Comparison of ENCODE assay signal across 24 cellular contexts in the genomic region with DNA sequence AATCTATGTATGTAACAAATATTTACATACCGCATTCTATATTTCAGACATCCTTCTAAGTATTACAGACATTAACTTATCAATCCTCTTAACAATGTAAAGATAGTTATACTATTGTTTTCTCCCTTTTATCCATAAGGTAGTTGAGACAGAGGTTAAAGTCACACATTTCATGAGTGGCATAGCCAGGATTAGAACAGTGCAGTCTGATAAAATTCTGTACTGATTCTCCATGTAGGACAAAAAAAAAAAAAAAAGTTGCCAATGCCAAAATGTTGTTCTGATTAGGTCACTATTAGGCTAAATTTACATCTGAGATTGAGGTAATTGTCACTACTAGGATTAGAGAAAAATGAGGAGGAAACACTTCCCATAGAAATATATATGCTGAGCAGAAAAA.
"Had no signal": no experiment of that assay in that cellular context is flagged by ENCODE, and none has a peak within 500 bp of the region (broad histone marks: within the 10 kb centered on the region; RNA-seq: fewer than 3 reads in every experiment).

No MANE protein-coding gene starts in this region.

- H3K4me3 ChIP-seq: neural progenitor cell, ovary, psoas muscle, right lobe of liver, sigmoid colon, stomach, thoracic aorta, thyroid gland, tibial nerve, upper lobe of left lung, vagina had no signal

- H3K27ac ChIP-seq: neural progenitor cell, ovary, parathyroid adenoma, psoas muscle, right lobe of liver, sigmoid colon, stomach, thoracic aorta, thyroid gland, tibial nerve, upper lobe of left lung, vagina had no signal

- H3K4me1 ChIP-seq: neural progenitor cell, parathyroid adenoma, psoas muscle, right lobe of liver, sigmoid colon, stomach, thyroid gland, tibial nerve, upper lobe of left lung, vagina had no signal

- DNase-seq: natural killer cell; occipital lobe; ovary; posterior cingulate gyrus; psoas muscle; right lobe of liver; sigmoid colon; small intestine; stimulated activated CD4-positive, alpha-beta T cell treated with anti-CD3 and anti-CD28 coated beads, Interleukin-15, amount 100 ng/mL, for 24 hours; stimulated activated CD4-positive, alpha-beta T cell treated with anti-CD3 and anti-CD28 coated beads, Interleukin-2, amount 100 ng/mL, for 24 hours; stimulated activated CD4-positive, alpha-beta T cell treated with anti-CD3 and anti-CD28 coated beads, Interleukin-2, amount 100 ng/mL, for 48 hours; stimulated activated CD4-positive, alpha-beta T cell treated with anti-CD3 and anti-CD28 coated beads, Interleukin-4, amount 100 ng/mL, for 24 hours; stimulated activated naive B cell treated with anti-CD40 and anti-IgM and Interleukin-4, amounts not matched to agents 10 μg/mL and 1 μg/mL and 100 μg/mL, for 72 hours; stimulated activated naive CD4-positive, alpha-beta T cell treated with Interleukin-2 at 50 U/mL for 16 hours; stomach; thyroid gland; trophoblast cell; upper lobe of left lung had no signal

- H3K27me3 ChIP-seq: neural progenitor cell, ovary, right lobe of liver, sigmoid colon, stomach, thyroid gland, tibial nerve, upper lobe of left lung, vagina had no signal

- ATAC-seq: natural killer cell; psoas muscle; right lobe of liver; stimulated activated effector memory CD8-positive, alpha-beta T cell treated with anti-CD3 and anti-CD28 coated beads, Interleukin-12 subunit alpha, Interleukin-12 subunit beta, amount 100 ng/mL, for 72 hours; stimulated activated naive B cell treated with anti-CD40 and anti-IgM and Interleukin-4, amounts not matched to agents 10 μg/mL and 1 μg/mL and 100 μg/mL, for 72 hours had no signal

- H3K36me3 ChIP-seq: neural progenitor cell, ovary, right lobe of liver, sigmoid colon, stomach, thoracic aorta, thyroid gland, tibial nerve, upper lobe of left lung, vagina had no signal

- H3K9me3 ChIP-seq: ovary, psoas muscle, right lobe of liver, sigmoid colon, thoracic aorta, thyroid gland, tibial nerve, upper lobe of left lung, vagina had no signal
